21 cellular contexts compared by ENCODE assay signal in the genomic region with DNA sequence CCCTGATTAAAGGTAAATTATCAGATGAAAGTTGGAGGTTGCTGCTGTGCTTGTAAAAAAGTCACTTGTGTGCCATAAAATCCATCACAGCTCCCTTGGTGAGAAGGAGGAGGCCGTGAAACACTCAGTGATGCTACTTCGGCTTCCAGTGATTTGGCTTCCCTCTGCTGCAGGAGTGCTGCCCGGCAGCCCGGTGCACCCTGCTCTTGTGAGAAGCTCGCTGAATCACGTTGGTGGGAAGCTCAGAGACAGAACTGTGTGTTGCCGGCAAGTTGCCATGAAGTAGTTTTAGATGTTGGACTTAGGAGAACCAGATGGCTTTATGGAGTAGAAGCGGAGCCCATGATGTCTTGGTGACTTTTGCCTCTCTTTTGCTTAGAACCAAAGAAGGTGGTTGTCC. TPM values are rescaled to one million over a fixed set of nuclear protein-coding genes. Genes with fewer than 3 reads are reported as not detected.
DNase-seq lines count a peak whose midpoint lies in the region; ATAC-seq and TF ChIP-seq lines count a peak whose summit lies in the region.
"Had no signal": no experiment of that assay in that cellular context is flagged by ENCODE, and none has a peak within 500 bp of the region (broad histone marks: within the 10 kb centered on the region; RNA-seq: fewer than 3 reads in every experiment).

No MANE protein-coding gene starts in this region.

- H3K27ac ChIP-seq in iPS-18a (ENCODE audit: low read length) (no peak overlapping the region), gastrocnemius medialis (peak overlapping the region; percentile 85 to 92 (median 88))
- H3K27ac ChIP-seq: brain microvascular endothelial cell, C4-2B, KMS-11, SJCRH30 had no signal

- H3K9me3 ChIP-seq in iPS-18a (ENCODE audit: control insufficient read depth, low read depth, low read length) (no peaks in the 10 kb centered on the region), gastrocnemius medialis (no peaks in the 10 kb centered on the region)
- H3K9me3 ChIP-seq: HAP-1, SJCRH30 had no signal

- H3K9ac ChIP-seq in iPS-18a (ENCODE audit: low read length) = peak overlapping the region; percentile 13
- H3K9ac ChIP-seq: KMS-11 had no signal

- H3K27me3 Mint-ChIP-seq in WTC11 (ENCODE audit: low read depth) = no peaks in the 10 kb centered on the region
- H3K27me3 Mint-ChIP-seq in T-helper 2 cell treated with Interferon-gamma antibody and Interleukin-4, amounts not matched to agents 5 μg/mL and 100 μg/mL, for 36 hours (ENCODE audit: low read depth) = no peaks in the 10 kb centered on the region
- H3K27me3 Mint-ChIP-seq: activated CD4-positive, alpha-beta T cell treated with anti-CD3 and anti-CD28 coated beads, Interleukin-2, amount 10 ng/mL, durations not matched to agents 24 days and 14 days; activated naive CD8-positive, alpha-beta T cell treated with anti-CD3 and anti-CD28 coated beads for 36 hours; activated T-helper 17 cell treated with anti-CD3 and anti-CD28 coated beads, Interleukin-2, amount 50 U/mL, for 72 hours had no signal

- H3K4me3 Mint-ChIP-seq in WTC11 = no peak overlapping the region
- no peak overlapping the region for H3K4me3 Mint-ChIP-seq in T-helper 2 cell treated with Interferon-gamma antibody and Interleukin-4, amounts not matched to agents 5 μg/mL and 100 μg/mL, for 36 hours
- H3K4me3 Mint-ChIP-seq: activated CD4-positive, alpha-beta T cell treated with anti-CD3 and anti-CD28 coated beads, Interleukin-2, amount 10 ng/mL, durations not matched to agents 24 days and 14 days; activated naive CD8-positive, alpha-beta T cell treated with anti-CD3 and anti-CD28 coated beads for 36 hours; activated T-helper 17 cell treated with anti-CD3 and anti-CD28 coated beads, Interleukin-2, amount 50 U/mL, for 72 hours had no signal

- H3K27me3 ChIP-seq in iPS-18a (ENCODE audit: control insufficient read depth, insufficient read depth, low read length) (no peaks in the 10 kb centered on the region), gastrocnemius medialis (no peaks in the 10 kb centered on the region)
- H3K27me3 ChIP-seq: brain microvascular endothelial cell, SJCRH30 had no signal

- H3K4me3 ChIP-seq in iPS-18a (ENCODE audit: low read length) (no peak overlapping the region), gastrocnemius medialis (peak overlapping the region in 2 of 4 donors; percentile 15 to 39)
- H3K4me3 ChIP-seq: HAP-1, SJCRH30 had no signal

- no peaks in the 10 kb centered on the region for H3K9me3 Mint-ChIP-seq in WTC11
- H3K9me3 Mint-ChIP-seq in T-helper 2 cell treated with Interferon-gamma antibody and Interleukin-4, amounts not matched to agents 5 μg/mL and 100 μg/mL, for 36 hours = no peaks in the 10 kb centered on the region
- H3K9me3 Mint-ChIP-seq: activated CD4-positive, alpha-beta T cell treated with anti-CD3 and anti-CD28 coated beads, Interleukin-2, amount 10 ng/mL, durations not matched to agents 24 days and 14 days; activated naive CD8-positive, alpha-beta T cell treated with anti-CD3 and anti-CD28 coated beads for 36 hours; activated T-helper 17 cell treated with anti-CD3 and anti-CD28 coated beads, Interleukin-2, amount 50 U/mL, for 72 hours had no signal

- TF ChIP-seq POLR2A in gastrocnemius medialis (IDR thresholded peaks at IDR 0.05) = no peak

- in situ Hi-C loops in G401 (cut with HindIII; ENCODE audit: low sequenced_read_pairs) = no loop called here
- in situ Hi-C loops in gastrocnemius medialis (cut with MboI; ENCODE audit: low sequenced_read_pairs in 4 of 4) = no loop called here

- ATAC-seq in WTC11 (no peak), gastrocnemius medialis (no peak)
- ATAC-seq: activated T-helper 17 cell treated with anti-CD3 and anti-CD28 coated beads, Interleukin-2, amount 50 U/mL, for 72 hours; Panc1 had no signal

- peaks cover 69% of the 10 kb centered on the region for H3K4me1 Mint-ChIP-seq in WTC11
- H3K4me1 Mint-ChIP-seq in T-helper 2 cell treated with Interferon-gamma antibody and Interleukin-4, amounts not matched to agents 5 μg/mL and 100 μg/mL, for 36 hours (ENCODE audit: low read depth) = peaks cover 48% of the 10 kb centered on the region

- peaks cover 39% of the 10 kb centered on the region for H3K4me1 ChIP-seq in iPS-18a (ENCODE audit: control insufficient read depth, low read depth, low read length)
- H3K4me1 ChIP-seq in gastrocnemius medialis = peaks cover 72 to 81% of the 10 kb centered on the region in 2 donors

- intact Hi-C loops in gastrocnemius medialis (cut with DNase I; ENCODE audit: low total_unique reads) = loop anchor here (5.0 to 10.0 kb wide), 4 partner anchors 78 to 285 kb away; no protein-coding TSS in a partner anchor

- CTCF ChIA-PET in WTC11 (lab: Charles Lee) = interaction anchor here (1.5 kb wide), 1 partner anchor 46 kb away, joined by 5 read pairs; no protein-coding TSS in a partner anchor

- peak overlapping the region; percentile 14; the same call in 1 of the 2 replicates for H3K27ac Mint-ChIP-seq in WTC11
- no peak overlapping the region for H3K27ac Mint-ChIP-seq in T-helper 2 cell treated with Interferon-gamma antibody and Interleukin-4, amounts not matched to agents 5 μg/mL and 100 μg/mL, for 36 hours
- H3K27ac Mint-ChIP-seq: activated CD4-positive, alpha-beta T cell treated with anti-CD3 and anti-CD28 coated beads, Interleukin-2, amount 10 ng/mL, durations not matched to agents 24 days and 14 days; activated naive CD8-positive, alpha-beta T cell treated with anti-CD3 and anti-CD28 coated beads for 36 hours; activated T-helper 17 cell treated with anti-CD3 and anti-CD28 coated beads, Interleukin-2, amount 50 U/mL, for 72 hours had no signal

- H3K36me3 Mint-ChIP-seq in WTC11 = no peaks in the 10 kb centered on the region
- peaks cover 42% of the 10 kb centered on the region for H3K36me3 Mint-ChIP-seq in T-helper 2 cell treated with Interferon-gamma antibody and Interleukin-4, amounts not matched to agents 5 μg/mL and 100 μg/mL, for 36 hours (ENCODE audit: low read depth)

- DNase-seq in G401 (ENCODE audit: low spot score) = peak; percentile 44
- DNase-seq in WTC11 (ENCODE audit: low spot score) = no peak
- no peak for DNase-seq in gastrocnemius medialis
- DNase-seq in T-helper 2 cell treated with Interferon-gamma antibody and Interleukin-4, amounts not matched to agents 5 μg/mL and 100 μg/mL, for 36 hours (ENCODE audit: low spot score) = no peak
- DNase-seq in D341Med (ENCODE audit: low spot score) = no peak
- DNase-seq in stimulated activated naive CD4-positive, alpha-beta T cell (lab: John Stamatoyannopoulos, UW) = no peak
- DNase-seq: activated CD4-positive, alpha-beta T cell treated with anti-CD3 and anti-CD28 coated beads, Interleukin-2, amount 10 ng/mL, durations not matched to agents 24 days and 14 days; activated naive CD8-positive, alpha-beta T cell treated with anti-CD3 and anti-CD28 coated beads for 36 hours; brain microvascular endothelial cell; GDM1; MV-4-11; NCI-H2171; NCI-H524; SJCRH30; stimulated activated CD8-positive, alpha-beta memory T cell treated with anti-CD3 and anti-CD28 coated beads, Interleukin-4, amount 100 ng/mL, for 48 hours had no signal

- POLR2A ChIA-PET in WTC11 (lab: Charles Lee) = no interaction called here

- H3K36me3 ChIP-seq in iPS-18a (ENCODE audit: control insufficient read depth, low read depth, low read length) (peaks cover 3% of the 10 kb centered on the region), gastrocnemius medialis (no peaks in the 10 kb centered on the region)
- H3K36me3 ChIP-seq: brain microvascular endothelial cell, SJCRH30 had no signal

- TF ChIP-seq CTCF in WTC11 (IDR thresholded peaks at IDR 0.05) (no peak), gastrocnemius medialis (IDR thresholded peaks at IDR 0.05 in 4 of 5, conservative IDR thresholded peaks at IDR 0.05 in 1 of 5) (no peak)

TF ChIP-seq in WTC11, 78 proteins besides CTCF, POLR2A, EP300 and RAD21 (continues in another document):
- TF ChIP-seq, protein P1, sequence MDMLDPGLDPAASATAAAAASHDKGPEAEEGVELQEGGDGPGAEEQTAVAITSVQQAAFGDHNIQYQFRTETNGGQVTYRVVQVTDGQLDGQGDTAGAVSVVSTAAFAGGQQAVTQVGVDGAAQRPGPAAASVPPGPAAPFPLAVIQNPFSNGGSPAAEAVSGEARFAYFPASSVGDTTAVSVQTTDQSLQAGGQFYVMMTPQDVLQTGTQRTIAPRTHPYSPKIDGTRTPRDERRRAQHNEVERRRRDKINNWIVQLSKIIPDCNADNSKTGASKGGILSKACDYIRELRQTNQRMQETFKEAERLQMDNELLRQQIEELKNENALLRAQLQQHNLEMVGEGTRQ (CRISPR knock-in tag; IDR thresholded peaks at IDR 0.05) = no peak
- TF ChIP-seq, protein P2, sequence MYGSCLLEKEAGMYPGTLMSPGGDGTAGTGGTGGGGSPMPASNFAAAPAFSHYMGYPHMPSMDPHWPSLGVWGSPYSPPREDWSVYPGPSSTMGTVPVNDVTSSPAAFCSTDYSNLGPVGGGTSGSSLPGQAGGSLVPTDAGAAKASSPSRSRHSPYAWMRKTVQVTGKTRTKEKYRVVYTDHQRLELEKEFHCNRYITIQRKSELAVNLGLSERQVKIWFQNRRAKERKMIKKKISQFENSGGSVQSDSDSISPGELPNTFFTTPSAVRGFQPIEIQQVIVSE (CRISPR knock-in tag; IDR thresholded peaks at IDR 0.05; ENCODE audit: borderline replicate concordance) = no peak
- TF ChIP-seq SMAD4 (CRISPR knock-in tag; IDR thresholded peaks at IDR 0.05) (no peak), ESRRA (CRISPR knock-in tag; IDR thresholded peaks at IDR 0.05; ENCODE audit: borderline replicate concordance) (no peak)
- TF ChIP-seq, protein P3, sequence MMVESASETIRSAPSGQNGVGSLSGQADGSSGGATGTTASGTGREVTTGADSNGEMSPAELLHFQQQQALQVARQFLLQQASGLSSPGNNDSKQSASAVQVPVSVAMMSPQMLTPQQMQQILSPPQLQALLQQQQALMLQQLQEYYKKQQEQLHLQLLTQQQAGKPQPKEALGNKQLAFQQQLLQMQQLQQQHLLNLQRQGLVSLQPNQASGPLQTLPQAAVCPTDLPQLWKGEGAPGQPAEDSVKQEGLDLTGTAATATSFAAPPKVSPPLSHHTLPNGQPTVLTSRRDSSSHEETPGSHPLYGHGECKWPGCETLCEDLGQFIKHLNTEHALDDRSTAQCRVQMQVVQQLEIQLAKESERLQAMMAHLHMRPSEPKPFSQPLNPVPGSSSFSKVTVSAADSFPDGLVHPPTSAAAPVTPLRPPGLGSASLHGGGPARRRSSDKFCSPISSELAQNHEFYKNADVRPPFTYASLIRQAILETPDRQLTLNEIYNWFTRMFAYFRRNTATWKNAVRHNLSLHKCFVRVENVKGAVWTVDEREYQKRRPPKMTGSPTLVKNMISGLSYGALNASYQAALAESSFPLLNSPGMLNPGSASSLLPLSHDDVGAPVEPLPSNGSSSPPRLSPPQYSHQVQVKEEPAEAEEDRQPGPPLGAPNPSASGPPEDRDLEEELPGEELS (CRISPR knock-in tag; IDR thresholded peaks at IDR 0.05) = no peak

RNA-seq across cellular contexts. Expression of a gene that starts 33.3 kb away (rescaled TPM):
- total RNA-seq in G401 (2014; rRNA removed; shearing (Covaris generic)) = 48.1 and 75.0 TPM in 2 replicates
- total RNA-seq in WTC11 (2021) = 79.9 to 87.0 TPM (median 82.1 TPM) in 3 replicates
- total RNA-seq in gastrocnemius medialis = 10 to 100 TPM; 33.1 to 66.2 (median 48.5) TPM
